Comparison of ENCODE assay signal across 9 cellular contexts in genomic region chr21:38956791-38957571, GRCh38.
A peak's percentile ranks its signal among the peaks of the same experiment; 100 is the strongest.
DNase-seq lines count a peak whose midpoint lies in the region; ATAC-seq lines count a peak whose summit lies in the region.
"Had no signal": no experiment of that assay in that cellular context is flagged by ENCODE, and none has a peak within 500 bp of the region (broad histone marks: within the 10 kb centered on the region; RNA-seq: fewer than 3 reads in every experiment).

No MANE protein-coding gene starts in this region.

- H3K27ac Mint-ChIP-seq in immature natural killer cell, result no peak overlapping the region

- no peak overlapping the region for H3K4me3 Mint-ChIP-seq in immature natural killer cell

- ATAC-seq in left lobe of liver (peak; percentile 6), GM21786 (IDR thresholded peaks at IDR 0.05; ENCODE audit: unreplicated experiment) (no peak)

- H3K27me3 Mint-ChIP-seq in immature natural killer cell (ENCODE audit: low read depth in 3 of 3), result peaks cover 4 to 5% (median 4%) of the 10 kb centered on the region in 3 donors

- peak; percentile 25 for DNase-seq in Ammon's horn (ENCODE audit: low spot score)
- peak; percentile 80 for DNase-seq in NCI-H1436 treated with DMSO at 0.1 percent for 48 hours (lab: John Stamatoyannopoulos, UW)
- peak; percentile 52 for DNase-seq in UCSD-AML1 (lab: John Stamatoyannopoulos, UW; ENCODE audit: unreplicated experiment)
- DNase-seq in left lobe of liver (ENCODE audit: low spot score), result no peak
- DNase-seq in NCI-H82 (lab: John Stamatoyannopoulos, UW), result no peak
- no peak for DNase-seq in stimulated activated CD4-positive, alpha-beta T cell treated with anti-CD3 and anti-CD28 coated beads, Interleukin-4, amount 100 ng/mL, for 24 hours
- no peak for DNase-seq in immature natural killer cell
- DNase-seq: activated T-cell treated with anti-CD3 and anti-CD28 coated beads, Interleukin-2, amount 50 U/mL, for 1 hour had no signal

- no peaks in the 10 kb centered on the region for H3K4me1 Mint-ChIP-seq in immature natural killer cell

- peaks cover 0 to 4% (median 0%) of the 10 kb centered on the region in 6 donors for H3K9me3 Mint-ChIP-seq in immature natural killer cell

- H3K36me3 Mint-ChIP-seq in immature natural killer cell, result no peaks in the 10 kb centered on the region

Comparison
In these comparisons a context has a peak if more than half of its experiments do, and no peak if none do; other contexts are left out.
1. DNase-seq: peak in Ammon's horn (single experiment), NCI-H1436 treated with DMSO at 0.1 percent for 48 hours (single experiment) and UCSD-AML1 (single experiment); none in left lobe of liver (single experiment), NCI-H82 (single experiment), stimulated activated CD4-positive, alpha-beta T cell treated with anti-CD3 and anti-CD28 coated beads, Interleukin-4, amount 100 ng/mL, for 24 hours (single experiment) and immature natural killer cell (0 of 3).